Comparison of ENCODE assay signal across 1 cellular context in the genomic region with DNA sequence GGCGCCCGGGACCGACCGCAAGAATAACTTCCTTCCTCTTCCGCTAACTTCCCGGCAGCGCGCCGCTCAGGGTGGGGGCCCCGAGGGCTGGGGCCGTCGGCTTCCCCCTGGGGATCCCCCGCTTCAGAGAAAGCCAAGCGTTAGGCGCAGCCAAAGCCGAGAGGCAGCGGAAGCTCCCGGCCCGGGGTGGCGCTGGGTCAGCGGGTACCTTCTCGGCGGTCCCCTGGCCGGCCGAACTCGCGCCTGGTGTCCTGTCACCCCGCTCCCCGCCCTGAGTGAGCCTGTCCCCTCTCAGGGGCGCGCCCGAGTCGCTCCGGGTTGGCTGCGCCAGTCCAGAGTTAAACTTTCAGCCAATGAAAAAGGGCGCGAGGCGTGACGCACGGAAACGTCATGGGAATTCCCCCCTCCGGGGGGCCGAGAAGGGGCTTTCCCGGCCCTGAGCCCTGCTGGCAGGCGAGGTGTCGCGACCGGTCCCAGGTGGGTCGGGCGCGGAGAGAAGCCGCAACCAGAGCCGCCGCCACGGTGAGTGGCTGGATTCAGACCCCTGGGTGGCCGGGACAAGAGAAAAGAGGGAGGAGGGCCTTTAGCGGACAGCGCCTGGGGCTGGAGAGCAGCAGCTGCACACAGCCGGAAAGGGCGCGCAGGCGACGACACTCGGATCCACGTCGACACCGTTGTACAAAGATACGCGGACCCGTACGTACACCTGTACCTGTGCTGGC.
TF ChIP-seq lines count a peak whose summit lies in the region.

No MANE protein-coding gene starts in this region.

TF ChIP-seq in HepG2, 621 proteins besides CTCF, POLR2A, EP300 and RAD21 (continued from another document and continues in another):
- TF ChIP-seq, protein P1, sequence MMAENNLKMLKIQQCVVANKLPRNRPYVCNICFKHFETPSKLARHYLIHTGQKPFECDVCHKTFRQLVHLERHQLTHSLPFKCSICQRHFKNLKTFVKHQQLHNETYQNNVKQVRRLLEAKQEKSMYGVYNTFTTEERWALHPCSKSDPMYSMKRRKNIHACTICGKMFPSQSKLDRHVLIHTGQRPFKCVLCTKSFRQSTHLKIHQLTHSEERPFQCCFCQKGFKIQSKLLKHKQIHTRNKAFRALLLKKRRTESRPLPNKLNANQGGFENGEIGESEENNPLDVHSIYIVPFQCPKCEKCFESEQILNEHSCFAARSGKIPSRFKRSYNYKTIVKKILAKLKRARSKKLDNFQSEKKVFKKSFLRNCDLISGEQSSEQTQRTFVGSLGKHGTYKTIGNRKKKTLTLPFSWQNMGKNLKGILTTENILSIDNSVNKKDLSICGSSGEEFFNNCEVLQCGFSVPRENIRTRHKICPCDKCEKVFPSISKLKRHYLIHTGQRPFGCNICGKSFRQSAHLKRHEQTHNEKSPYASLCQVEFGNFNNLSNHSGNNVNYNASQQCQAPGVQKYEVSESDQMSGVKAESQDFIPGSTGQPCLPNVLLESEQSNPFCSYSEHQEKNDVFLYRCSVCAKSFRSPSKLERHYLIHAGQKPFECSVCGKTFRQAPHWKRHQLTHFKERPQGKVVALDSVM (CRISPR knock-in tag; IDR thresholded peaks at IDR 0.05): peak; percentile 49; the same call in 1 of the 2 replicates
- TF ChIP-seq NFE2 (CRISPR knock-in tag; IDR thresholded peaks at IDR 0.05) (no peak), RBM22 (optimal IDR thresholded peaks at IDR 0.05; ENCODE audit: low read length) (no peak), ZNF354B (CRISPR knock-in tag; IDR thresholded peaks at IDR 0.05) (no peak), ZNF7 (CRISPR knock-in tag; IDR thresholded peaks at IDR 0.05) (no peak), FOXC1 (CRISPR knock-in tag; IDR thresholded peaks at IDR 0.05; ENCODE audit: borderline replicate concordance) (0 out of 2 replicates have a peak, but pooled peaks have one; percentile 63), SIX4 (CRISPR knock-in tag; IDR thresholded peaks at IDR 0.05) (no peak), KDM5A (IDR thresholded peaks at IDR 0.05; ENCODE audit: borderline replicate concordance, low read length) (no peak; the same call in 1 of the 2 replicates), POLR2G (IDR thresholded peaks at IDR 0.05; ENCODE audit: low read depth, low read length) (peak; percentile 60), DNMT1 (CRISPR knock-in tag; IDR thresholded peaks at IDR 0.05) (no peak), TCF12 (IDR thresholded peaks at IDR 0.05) (no peak), TCF12 (CRISPR knock-in tag; IDR thresholded peaks at IDR 0.05) (no peak; the same call in 1 of the 2 replicates), HDAC1 (CRISPR knock-in tag; IDR thresholded peaks at IDR 0.05) (peak; percentile 96), SPEN (CRISPR knock-in tag; IDR thresholded peaks at IDR 0.05; ENCODE audit: low read depth) (peak; percentile 46), ZNF616 (CRISPR knock-in tag; IDR thresholded peaks at IDR 0.05; ENCODE audit: low read depth) (no peak), TSC22D2 (CRISPR knock-in tag; IDR thresholded peaks at IDR 0.05; ENCODE audit: borderline replicate concordance) (no peak), MTF2 (CRISPR knock-in tag; IDR thresholded peaks at IDR 0.05; ENCODE audit: borderline replicate concordance) (no peak), ZC3H4 (CRISPR knock-in tag; IDR thresholded peaks at IDR 0.05; ENCODE audit: borderline replicate concordance) (no peak), HDAC6 (IDR thresholded peaks at IDR 0.05; ENCODE audit: low read depth, low read length) (no peak), ZBTB42 (CRISPR knock-in tag; IDR thresholded peaks at IDR 0.05) (peak; percentile 74; the same call in 1 of the 2 replicates), PCBP2 (optimal IDR thresholded peaks at IDR 0.05; ENCODE audit: low read depth, low read length, poor library complexity, severe bottlenecking) (no peak), NFYB (CRISPR knock-in tag; IDR thresholded peaks at IDR 0.05) (peak; percentile 91), NR2F1 (CRISPR knock-in tag; IDR thresholded peaks at IDR 0.05) (no peak), ZNF333 (CRISPR knock-in tag; IDR thresholded peaks at IDR 0.05; ENCODE audit: borderline replicate concordance) (no peak), MXI1 (IDR thresholded peaks at IDR 0.05; ENCODE audit: borderline replicate concordance, low read depth, low read length) (peak; percentile 26; the same call in 1 of the 3 replicates), EED (CRISPR knock-in tag; IDR thresholded peaks at IDR 0.05) (no peak), YEATS4 (CRISPR knock-in tag; IDR thresholded peaks at IDR 0.05; ENCODE audit: borderline replicate concordance) (peak; percentile 89), RARA (CRISPR knock-in tag; IDR thresholded peaks at IDR 0.05) (no peak), ZNF883 (CRISPR knock-in tag; IDR thresholded peaks at IDR 0.05; ENCODE audit: not compliant biosample characterization) (no peak), CHCHD3 (CRISPR knock-in tag; IDR thresholded peaks at IDR 0.05) (no peak), HDAC2 (CRISPR knock-in tag; IDR thresholded peaks at IDR 0.05) (no peak; the same call in 1 of the 2 replicates), ZNF563 (CRISPR knock-in tag; IDR thresholded peaks at IDR 0.05) (peak; percentile 56; the same call in 1 of the 2 replicates), SAP130 (CRISPR knock-in tag; IDR thresholded peaks at IDR 0.05; ENCODE audit: low read depth) (peak; percentile 94)
- TF ChIP-seq, protein P2, sequence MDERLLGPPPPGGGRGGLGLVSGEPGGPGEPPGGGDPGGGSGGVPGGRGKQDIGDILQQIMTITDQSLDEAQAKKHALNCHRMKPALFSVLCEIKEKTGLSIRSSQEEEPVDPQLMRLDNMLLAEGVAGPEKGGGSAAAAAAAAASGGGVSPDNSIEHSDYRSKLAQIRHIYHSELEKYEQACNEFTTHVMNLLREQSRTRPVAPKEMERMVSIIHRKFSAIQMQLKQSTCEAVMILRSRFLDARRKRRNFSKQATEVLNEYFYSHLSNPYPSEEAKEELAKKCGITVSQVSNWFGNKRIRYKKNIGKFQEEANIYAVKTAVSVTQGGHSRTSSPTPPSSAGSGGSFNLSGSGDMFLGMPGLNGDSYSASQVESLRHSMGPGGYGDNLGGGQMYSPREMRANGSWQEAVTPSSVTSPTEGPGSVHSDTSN (CRISPR knock-in tag; IDR thresholded peaks at IDR 0.05): no peak
- TF ChIP-seq, protein P3, sequence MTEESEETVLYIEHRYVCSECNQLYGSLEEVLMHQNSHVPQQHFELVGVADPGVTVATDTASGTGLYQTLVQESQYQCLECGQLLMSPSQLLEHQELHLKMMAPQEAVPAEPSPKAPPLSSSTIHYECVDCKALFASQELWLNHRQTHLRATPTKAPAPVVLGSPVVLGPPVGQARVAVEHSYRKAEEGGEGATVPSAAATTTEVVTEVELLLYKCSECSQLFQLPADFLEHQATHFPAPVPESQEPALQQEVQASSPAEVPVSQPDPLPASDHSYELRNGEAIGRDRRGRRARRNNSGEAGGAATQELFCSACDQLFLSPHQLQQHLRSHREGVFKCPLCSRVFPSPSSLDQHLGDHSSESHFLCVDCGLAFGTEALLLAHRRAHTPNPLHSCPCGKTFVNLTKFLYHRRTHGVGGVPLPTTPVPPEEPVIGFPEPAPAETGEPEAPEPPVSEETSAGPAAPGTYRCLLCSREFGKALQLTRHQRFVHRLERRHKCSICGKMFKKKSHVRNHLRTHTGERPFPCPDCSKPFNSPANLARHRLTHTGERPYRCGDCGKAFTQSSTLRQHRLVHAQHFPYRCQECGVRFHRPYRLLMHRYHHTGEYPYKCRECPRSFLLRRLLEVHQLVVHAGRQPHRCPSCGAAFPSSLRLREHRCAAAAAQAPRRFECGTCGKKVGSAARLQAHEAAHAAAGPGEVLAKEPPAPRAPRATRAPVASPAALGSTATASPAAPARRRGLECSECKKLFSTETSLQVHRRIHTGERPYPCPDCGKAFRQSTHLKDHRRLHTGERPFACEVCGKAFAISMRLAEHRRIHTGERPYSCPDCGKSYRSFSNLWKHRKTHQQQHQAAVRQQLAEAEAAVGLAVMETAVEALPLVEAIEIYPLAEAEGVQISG (CRISPR knock-in tag; IDR thresholded peaks at IDR 0.05): peak; percentile 72
- TF ChIP-seq, protein P4, sequence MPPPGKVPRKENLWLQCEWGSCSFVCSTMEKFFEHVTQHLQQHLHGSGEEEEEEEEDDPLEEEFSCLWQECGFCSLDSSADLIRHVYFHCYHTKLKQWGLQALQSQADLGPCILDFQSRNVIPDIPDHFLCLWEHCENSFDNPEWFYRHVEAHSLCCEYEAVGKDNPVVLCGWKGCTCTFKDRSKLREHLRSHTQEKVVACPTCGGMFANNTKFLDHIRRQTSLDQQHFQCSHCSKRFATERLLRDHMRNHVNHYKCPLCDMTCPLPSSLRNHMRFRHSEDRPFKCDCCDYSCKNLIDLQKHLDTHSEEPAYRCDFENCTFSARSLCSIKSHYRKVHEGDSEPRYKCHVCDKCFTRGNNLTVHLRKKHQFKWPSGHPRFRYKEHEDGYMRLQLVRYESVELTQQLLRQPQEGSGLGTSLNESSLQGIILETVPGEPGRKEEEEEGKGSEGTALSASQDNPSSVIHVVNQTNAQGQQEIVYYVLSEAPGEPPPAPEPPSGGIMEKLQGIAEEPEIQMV (CRISPR knock-in tag; IDR thresholded peaks at IDR 0.05; ENCODE audit: low read depth): 0 out of 2 replicates have a peak, but pooled peaks have one; percentile 17
- TF ChIP-seq, protein P5, sequence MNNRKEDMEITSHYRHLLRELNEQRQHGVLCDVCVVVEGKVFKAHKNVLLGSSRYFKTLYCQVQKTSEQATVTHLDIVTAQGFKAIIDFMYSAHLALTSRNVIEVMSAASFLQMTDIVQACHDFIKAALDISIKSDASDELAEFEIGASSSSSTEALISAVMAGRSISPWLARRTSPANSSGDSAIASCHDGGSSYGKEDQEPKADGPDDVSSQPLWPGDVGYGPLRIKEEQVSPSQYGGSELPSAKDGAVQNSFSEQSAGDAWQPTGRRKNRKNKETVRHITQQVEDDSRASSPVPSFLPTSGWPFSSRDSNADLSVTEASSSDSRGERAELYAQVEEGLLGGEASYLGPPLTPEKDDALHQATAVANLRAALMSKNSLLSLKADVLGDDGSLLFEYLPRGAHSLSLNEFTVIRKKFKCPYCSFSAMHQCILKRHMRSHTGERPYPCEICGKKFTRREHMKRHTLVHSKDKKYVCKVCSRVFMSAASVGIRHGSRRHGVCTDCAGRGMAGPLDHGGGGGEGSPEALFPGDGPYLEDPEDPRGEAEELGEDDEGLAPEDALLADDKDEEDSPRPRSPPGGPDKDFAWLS (CRISPR knock-in tag; IDR thresholded peaks at IDR 0.05; ENCODE audit: borderline replicate concordance): no peak
- TF ChIP-seq, protein P6, sequence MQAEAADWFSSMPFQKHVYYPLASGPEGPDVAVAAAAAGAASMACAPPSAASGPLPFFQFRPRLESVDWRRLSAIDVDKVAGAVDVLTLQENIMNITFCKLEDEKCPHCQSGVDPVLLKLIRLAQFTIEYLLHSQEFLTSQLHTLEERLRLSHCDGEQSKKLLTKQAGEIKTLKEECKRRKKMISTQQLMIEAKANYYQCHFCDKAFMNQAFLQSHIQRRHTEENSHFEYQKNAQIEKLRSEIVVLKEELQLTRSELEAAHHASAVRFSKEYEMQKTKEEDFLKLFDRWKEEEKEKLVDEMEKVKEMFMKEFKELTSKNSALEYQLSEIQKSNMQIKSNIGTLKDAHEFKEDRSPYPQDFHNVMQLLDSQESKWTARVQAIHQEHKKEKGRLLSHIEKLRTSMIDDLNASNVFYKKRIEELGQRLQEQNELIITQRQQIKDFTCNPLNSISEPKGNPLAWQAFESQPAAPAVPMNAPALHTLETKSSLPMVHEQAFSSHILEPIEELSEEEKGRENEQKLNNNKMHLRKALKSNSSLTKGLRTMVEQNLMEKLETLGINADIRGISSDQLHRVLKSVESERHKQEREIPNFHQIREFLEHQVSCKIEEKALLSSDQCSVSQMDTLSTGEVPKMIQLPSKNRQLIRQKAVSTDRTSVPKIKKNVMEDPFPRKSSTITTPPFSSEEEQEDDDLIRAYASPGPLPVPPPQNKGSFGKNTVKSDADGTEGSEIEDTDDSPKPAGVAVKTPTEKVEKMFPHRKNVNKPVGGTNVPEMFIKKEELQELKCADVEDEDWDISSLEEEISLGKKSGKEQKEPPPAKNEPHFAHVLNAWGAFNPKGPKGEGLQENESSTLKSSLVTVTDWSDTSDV (CRISPR knock-in tag; IDR thresholded peaks at IDR 0.05): no peak
- TF ChIP-seq, protein P7, sequence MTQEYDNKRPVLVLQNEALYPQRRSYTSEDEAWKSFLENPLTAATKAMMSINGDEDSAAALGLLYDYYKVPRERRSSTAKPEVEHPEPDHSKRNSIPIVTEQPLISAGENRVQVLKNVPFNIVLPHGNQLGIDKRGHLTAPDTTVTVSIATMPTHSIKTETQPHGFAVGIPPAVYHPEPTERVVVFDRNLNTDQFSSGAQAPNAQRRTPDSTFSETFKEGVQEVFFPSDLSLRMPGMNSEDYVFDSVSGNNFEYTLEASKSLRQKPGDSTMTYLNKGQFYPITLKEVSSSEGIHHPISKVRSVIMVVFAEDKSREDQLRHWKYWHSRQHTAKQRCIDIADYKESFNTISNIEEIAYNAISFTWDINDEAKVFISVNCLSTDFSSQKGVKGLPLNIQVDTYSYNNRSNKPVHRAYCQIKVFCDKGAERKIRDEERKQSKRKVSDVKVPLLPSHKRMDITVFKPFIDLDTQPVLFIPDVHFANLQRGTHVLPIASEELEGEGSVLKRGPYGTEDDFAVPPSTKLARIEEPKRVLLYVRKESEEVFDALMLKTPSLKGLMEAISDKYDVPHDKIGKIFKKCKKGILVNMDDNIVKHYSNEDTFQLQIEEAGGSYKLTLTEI (CRISPR knock-in tag; conservative IDR thresholded peaks at IDR 0.05): no peak
- TF ChIP-seq, protein P8, sequence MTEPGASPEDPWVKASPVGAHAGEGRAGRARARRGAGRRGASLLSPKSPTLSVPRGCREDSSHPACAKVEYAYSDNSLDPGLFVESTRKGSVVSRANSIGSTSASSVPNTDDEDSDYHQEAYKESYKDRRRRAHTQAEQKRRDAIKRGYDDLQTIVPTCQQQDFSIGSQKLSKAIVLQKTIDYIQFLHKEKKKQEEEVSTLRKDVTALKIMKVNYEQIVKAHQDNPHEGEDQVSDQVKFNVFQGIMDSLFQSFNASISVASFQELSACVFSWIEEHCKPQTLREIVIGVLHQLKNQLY (CRISPR knock-in tag; IDR thresholded peaks at IDR 0.05): no peak
- TF ChIP-seq, protein P9, sequence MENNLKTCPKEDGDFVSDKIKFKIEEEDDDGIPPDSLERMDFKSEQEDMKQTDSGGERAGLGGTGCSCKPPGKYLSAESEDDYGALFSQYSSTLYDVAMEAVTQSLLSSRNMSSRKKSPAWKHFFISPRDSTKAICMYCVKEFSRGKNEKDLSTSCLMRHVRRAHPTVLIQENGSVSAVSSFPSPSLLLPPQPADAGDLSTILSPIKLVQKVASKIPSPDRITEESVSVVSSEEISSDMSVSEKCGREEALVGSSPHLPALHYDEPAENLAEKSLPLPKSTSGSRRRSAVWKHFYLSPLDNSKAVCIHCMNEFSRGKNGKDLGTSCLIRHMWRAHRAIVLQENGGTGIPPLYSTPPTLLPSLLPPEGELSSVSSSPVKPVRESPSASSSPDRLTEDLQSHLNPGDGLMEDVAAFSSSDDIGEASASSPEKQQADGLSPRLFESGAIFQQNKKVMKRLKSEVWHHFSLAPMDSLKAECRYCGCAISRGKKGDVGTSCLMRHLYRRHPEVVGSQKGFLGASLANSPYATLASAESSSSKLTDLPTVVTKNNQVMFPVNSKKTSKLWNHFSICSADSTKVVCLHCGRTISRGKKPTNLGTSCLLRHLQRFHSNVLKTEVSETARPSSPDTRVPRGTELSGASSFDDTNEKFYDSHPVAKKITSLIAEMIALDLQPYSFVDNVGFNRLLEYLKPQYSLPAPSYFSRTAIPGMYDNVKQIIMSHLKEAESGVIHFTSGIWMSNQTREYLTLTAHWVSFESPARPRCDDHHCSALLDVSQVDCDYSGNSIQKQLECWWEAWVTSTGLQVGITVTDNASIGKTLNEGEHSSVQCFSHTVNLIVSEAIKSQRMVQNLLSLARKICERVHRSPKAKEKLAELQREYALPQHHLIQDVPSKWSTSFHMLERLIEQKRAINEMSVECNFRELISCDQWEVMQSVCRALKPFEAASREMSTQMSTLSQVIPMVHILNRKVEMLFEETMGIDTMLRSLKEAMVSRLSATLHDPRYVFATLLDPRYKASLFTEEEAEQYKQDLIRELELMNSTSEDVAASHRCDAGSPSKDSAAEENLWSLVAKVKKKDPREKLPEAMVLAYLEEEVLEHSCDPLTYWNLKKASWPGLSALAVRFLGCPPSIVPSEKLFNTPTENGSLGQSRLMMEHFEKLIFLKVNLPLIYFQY (CRISPR knock-in tag; IDR thresholded peaks at IDR 0.05; ENCODE audit: borderline replicate concordance): no peak
